ENCODE assay signal across 34 cellular contexts in the genomic region with DNA sequence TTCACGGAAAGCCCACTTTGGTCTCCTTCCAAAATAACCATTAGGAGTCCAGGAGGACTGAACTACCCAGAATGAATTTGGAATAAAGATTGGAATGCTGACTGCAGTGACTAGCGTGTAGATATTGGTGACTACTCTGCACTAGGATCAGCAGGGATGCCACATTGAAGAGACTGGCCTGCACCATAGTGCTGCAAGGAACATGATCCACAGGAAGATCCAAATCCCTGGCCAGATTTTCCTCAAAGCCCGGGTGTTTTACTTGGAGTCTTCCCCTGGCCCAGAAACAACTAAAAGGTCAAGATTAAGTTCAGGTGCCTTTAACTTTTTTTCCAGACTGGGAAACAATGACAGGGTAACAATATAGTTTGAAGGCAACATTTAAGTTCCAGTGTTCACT.
"Had no signal": no experiment of that assay in that cellular context is flagged by ENCODE, and none has a peak within 500 bp of the region (broad histone marks: within the 10 kb centered on the region; RNA-seq: fewer than 3 reads in every experiment).

No MANE protein-coding gene starts in this region.

- H3K36me3 Mint-ChIP-seq: activated naive CD4-positive, alpha-beta T cell treated with anti-CD3 and anti-CD28 coated beads, Interleukin-2, amount 10 ng/mL, durations not matched to agents 7 days and 5 days; activated naive CD4-positive, alpha-beta T cell treated with anti-CD3 and anti-CD28 coated beads, Interleukin-2, amount 50 U/mL, for 24 hours; activated naive CD8-positive, alpha-beta T cell; activated naive CD8-positive, alpha-beta T cell treated with anti-CD3 and anti-CD28 coated beads for 36 hours; activated naive CD8-positive, alpha-beta T cell treated with anti-CD3 and anti-CD28 coated beads, Interleukin-2, amount 10 ng/mL, durations not matched to agents 7 days and 5 days; brain had no signal

- H3K27ac Mint-ChIP-seq: activated naive CD4-positive, alpha-beta T cell treated with anti-CD3 and anti-CD28 coated beads for 36 hours; activated naive CD4-positive, alpha-beta T cell treated with anti-CD3 and anti-CD28 coated beads, Interleukin-2, amount 10 ng/mL, durations not matched to agents 7 days and 5 days; activated naive CD4-positive, alpha-beta T cell treated with anti-CD3 and anti-CD28 coated beads, Interleukin-2, amount 50 U/mL, for 24 hours; activated naive CD4-positive, alpha-beta T cell treated with anti-CD3 and anti-CD28 coated beads, Interleukin-2, amount 50 U/mL, for 72 hours; activated naive CD8-positive, alpha-beta T cell; activated naive CD8-positive, alpha-beta T cell treated with anti-CD3 and anti-CD28 coated beads for 36 hours; activated naive CD8-positive, alpha-beta T cell treated with anti-CD3 and anti-CD28 coated beads, Interleukin-2, amount 10 ng/mL, durations not matched to agents 7 days and 5 days; activated naive CD8-positive, alpha-beta T cell treated with anti-CD3 and anti-CD28 coated beads, Interleukin-2, amount 50 U/mL, for 24 hours; activated T-cell treated with anti-CD3 and anti-CD28 coated beads, Interleukin-2, amount 50 U/mL, for 24 hours; activated T-cell treated with anti-CD3 and anti-CD28 coated beads, Interleukin-2, amount 50 U/mL, for 72 hours; activated T-helper 1 cell treated with anti-CD3 and anti-CD28 coated beads, Interleukin-12 subunit alpha, Interleukin-12 subunit beta, Interleukin-2, Interleukin-4 antibody, amounts not matched to agents 30 ng/mL and 10 ng/mL and 1 ng/mL, durations not matched to agents 14 hours and 24 hours and 36 hours; activated T-helper 17 cell treated with anti-CD3 and anti-CD28 coated beads, Interleukin-2, amount 50 U/mL, for 72 hours; activated T-helper 2 cell treated with anti-CD3 and anti-CD28 coated beads, Interferon-gamma antibody, Interleukin-2, Interleukin-4, amounts not matched to agents 10 μg/mL and 5 μg/mL and 100 μg/mL, durations not matched to agents 14 hours and 24 hours and 36 hours; brain had no signal

- DNase-seq: activated effector memory CD4-positive, alpha-beta T cell treated with anti-CD3 and anti-CD28 coated beads, Interleukin-2, amount 50 U/mL, for 16 hours; activated effector memory CD4-positive, alpha-beta T cell treated with Interleukin-2 at 50 U/mL for 16 hours; activated gamma-delta T cell; activated gamma-delta T cell treated with Interleukin-2 at 50 U/mL for 16 hours; activated naive CD4-positive, alpha-beta T cell; activated naive CD4-positive, alpha-beta T cell treated with anti-CD3 and anti-CD28 coated beads for 36 hours; activated naive CD4-positive, alpha-beta T cell treated with anti-CD3 and anti-CD28 coated beads, Interleukin-2, amount 10 ng/mL, durations not matched to agents 7 days and 5 days; activated naive CD4-positive, alpha-beta T cell treated with anti-CD3 and anti-CD28 coated beads, Interleukin-2, amount 50 U/mL, for 16 hours; activated naive CD4-positive, alpha-beta T cell treated with Interleukin-2 at 50 U/mL for 16 hours; activated naive CD8-positive, alpha-beta T cell treated with anti-CD3 and anti-CD28 coated beads for 36 hours; activated naive CD8-positive, alpha-beta T cell treated with anti-CD3 and anti-CD28 coated beads, Interleukin-2, amount 10 ng/mL, durations not matched to agents 7 days and 5 days; activated naive CD8-positive, alpha-beta T cell treated with anti-CD3 and anti-CD28 coated beads, Interleukin-2, amount 50 U/mL, for 24 hours; activated T-cell treated with anti-CD3 and anti-CD28 coated beads, Interleukin-2, amount 50 U/mL, for 24 hours; activated T-cell treated with anti-CD3 and anti-CD28 coated beads, Interleukin-2, amount 50 U/mL, for 4 hours; activated T-cell treated with anti-CD3 and anti-CD28 coated beads, Interleukin-2, amount 50 U/mL, for 48 hours; activated T-cell treated with anti-CD3 and anti-CD28 coated beads, Interleukin-2, amount 50 U/mL, for 72 hours; adrenal gland; amniotic stem cell; amygdala; anterior cingulate cortex; aorta; body of pancreas; brain microvascular endothelial cell; caudate nucleus; central memory CD4-positive, alpha-beta T cell; cerebellar nuclear complex had no signal

- H3K4me1 Mint-ChIP-seq: activated naive CD4-positive, alpha-beta T cell treated with anti-CD3 and anti-CD28 coated beads, Interleukin-2, amount 10 ng/mL, durations not matched to agents 7 days and 5 days; activated naive CD4-positive, alpha-beta T cell treated with anti-CD3 and anti-CD28 coated beads, Interleukin-2, amount 50 U/mL, for 24 hours; activated naive CD8-positive, alpha-beta T cell treated with anti-CD3 and anti-CD28 coated beads for 36 hours; activated naive CD8-positive, alpha-beta T cell treated with anti-CD3 and anti-CD28 coated beads, Interleukin-2, amount 10 ng/mL, durations not matched to agents 7 days and 5 days; activated naive CD8-positive, alpha-beta T cell treated with anti-CD3 and anti-CD28 coated beads, Interleukin-2, amount 50 U/mL, for 24 hours; activated T-helper 17 cell treated with anti-CD3 and anti-CD28 coated beads, Interleukin-2, amount 50 U/mL, for 72 hours; brain; central memory CD8-positive, alpha-beta T cell had no signal

- ATAC-seq: activated naive CD4-positive, alpha-beta T cell treated with anti-CD3 and anti-CD28 coated beads, Interleukin-2, amount 50 U/mL, for 72 hours; activated naive CD8-positive, alpha-beta T cell treated with anti-CD3 and anti-CD28 coated beads, Interleukin-2, amount 50 U/mL, for 24 hours; activated T-cell treated with anti-CD3 and anti-CD28 coated beads, Interleukin-2, amount 50 U/mL, for 4 hours; activated T-cell treated with anti-CD3 and anti-CD28 coated beads, Interleukin-2, amount 50 U/mL, for 72 hours; activated T-helper 17 cell treated with anti-CD3 and anti-CD28 coated beads, Interleukin-2, amount 50 U/mL, for 72 hours; body of pancreas had no signal

- H3K27me3 Mint-ChIP-seq: activated naive CD4-positive, alpha-beta T cell treated with anti-CD3 and anti-CD28 coated beads, Interleukin-2, amount 10 ng/mL, durations not matched to agents 7 days and 5 days; activated naive CD4-positive, alpha-beta T cell treated with anti-CD3 and anti-CD28 coated beads, Interleukin-2, amount 50 U/mL, for 24 hours; activated naive CD8-positive, alpha-beta T cell; activated naive CD8-positive, alpha-beta T cell treated with anti-CD3 and anti-CD28 coated beads for 36 hours; activated naive CD8-positive, alpha-beta T cell treated with anti-CD3 and anti-CD28 coated beads, Interleukin-2, amount 10 ng/mL, durations not matched to agents 7 days and 5 days; activated naive CD8-positive, alpha-beta T cell treated with anti-CD3 and anti-CD28 coated beads, Interleukin-2, amount 50 U/mL, for 24 hours; activated T-cell treated with anti-CD3 and anti-CD28 coated beads, Interleukin-2, amount 50 U/mL, for 24 hours; activated T-helper 17 cell treated with anti-CD3 and anti-CD28 coated beads, Interleukin-2, amount 50 U/mL, for 72 hours; brain; central memory CD8-positive, alpha-beta T cell had no signal

- H3K4me3 Mint-ChIP-seq: activated naive CD4-positive, alpha-beta T cell treated with anti-CD3 and anti-CD28 coated beads for 36 hours; activated naive CD4-positive, alpha-beta T cell treated with anti-CD3 and anti-CD28 coated beads, Interleukin-2, amount 10 ng/mL, durations not matched to agents 7 days and 5 days; activated naive CD4-positive, alpha-beta T cell treated with anti-CD3 and anti-CD28 coated beads, Interleukin-2, amount 50 U/mL, for 24 hours; activated naive CD8-positive, alpha-beta T cell; activated naive CD8-positive, alpha-beta T cell treated with anti-CD3 and anti-CD28 coated beads for 36 hours; activated naive CD8-positive, alpha-beta T cell treated with anti-CD3 and anti-CD28 coated beads, Interleukin-2, amount 10 ng/mL, durations not matched to agents 7 days and 5 days; activated naive CD8-positive, alpha-beta T cell treated with anti-CD3 and anti-CD28 coated beads, Interleukin-2, amount 50 U/mL, for 24 hours; activated T-cell treated with anti-CD3 and anti-CD28 coated beads, Interleukin-2, amount 50 U/mL, for 24 hours; activated T-cell treated with anti-CD3 and anti-CD28 coated beads, Interleukin-2, amount 50 U/mL, for 4 hours; activated T-cell treated with anti-CD3 and anti-CD28 coated beads, Interleukin-2, amount 50 U/mL, for 72 hours; activated T-helper 1 cell treated with anti-CD3 and anti-CD28 coated beads, Interleukin-12 subunit alpha, Interleukin-12 subunit beta, Interleukin-2, Interleukin-4 antibody, amounts not matched to agents 30 ng/mL and 10 ng/mL and 1 ng/mL, durations not matched to agents 14 hours and 24 hours and 36 hours; activated T-helper 17 cell treated with anti-CD3 and anti-CD28 coated beads, Interleukin-2, amount 50 U/mL, for 72 hours; brain; central memory CD8-positive, alpha-beta T cell had no signal
